ENCODE assay signal across 1 cellular context in the genomic region with DNA sequence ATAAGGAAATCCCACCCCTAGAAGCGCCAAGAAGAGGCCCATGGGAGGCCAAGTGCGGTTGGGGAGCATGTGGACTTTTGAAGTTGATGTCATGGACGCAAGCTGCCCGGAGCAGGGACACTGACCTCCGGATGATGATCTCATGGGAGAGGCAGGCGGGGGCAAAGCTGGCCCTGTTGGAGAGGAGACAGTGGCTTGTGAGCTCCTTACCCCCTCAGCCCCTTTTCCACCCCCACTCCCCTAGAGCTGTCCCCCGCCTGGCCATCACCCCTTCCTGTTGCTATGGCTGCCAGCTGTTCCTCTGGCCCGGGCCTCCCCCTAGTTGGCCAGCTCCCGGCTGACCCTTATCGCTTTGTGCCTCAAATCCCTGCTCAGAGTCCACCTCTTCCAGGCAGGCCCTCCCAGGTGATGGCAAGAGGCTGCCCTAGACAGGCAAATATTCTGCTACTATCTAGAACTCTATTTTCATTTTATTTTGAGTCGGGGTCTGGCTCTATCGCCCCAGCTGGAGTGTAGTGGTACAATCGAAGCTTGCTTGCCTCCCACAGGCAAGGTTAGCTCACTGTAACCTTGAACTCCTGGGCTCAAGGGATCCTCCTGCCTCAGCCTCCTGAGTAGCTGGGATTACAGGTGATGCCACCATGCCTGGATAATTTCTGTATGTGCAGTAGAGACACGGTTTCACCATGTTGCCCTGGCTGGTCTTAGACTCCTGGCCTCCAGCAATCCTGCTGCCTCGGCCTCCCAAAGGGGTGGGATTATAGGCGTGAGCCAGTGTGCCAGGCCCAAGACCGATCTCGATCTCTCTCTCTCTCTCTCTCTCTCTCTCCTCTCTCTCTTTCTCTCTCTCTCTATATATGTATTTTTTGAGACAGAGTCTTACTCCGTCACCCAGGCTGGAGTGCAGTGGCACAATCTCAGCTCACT.
TF ChIP-seq lines count a peak whose summit lies in the region.

No MANE protein-coding gene starts in this region.

TF ChIP-seq in HEK293, 187 proteins besides CTCF, POLR2A, EP300 and RAD21 (continued from another document):
- TF ChIP-seq, protein P1, sequence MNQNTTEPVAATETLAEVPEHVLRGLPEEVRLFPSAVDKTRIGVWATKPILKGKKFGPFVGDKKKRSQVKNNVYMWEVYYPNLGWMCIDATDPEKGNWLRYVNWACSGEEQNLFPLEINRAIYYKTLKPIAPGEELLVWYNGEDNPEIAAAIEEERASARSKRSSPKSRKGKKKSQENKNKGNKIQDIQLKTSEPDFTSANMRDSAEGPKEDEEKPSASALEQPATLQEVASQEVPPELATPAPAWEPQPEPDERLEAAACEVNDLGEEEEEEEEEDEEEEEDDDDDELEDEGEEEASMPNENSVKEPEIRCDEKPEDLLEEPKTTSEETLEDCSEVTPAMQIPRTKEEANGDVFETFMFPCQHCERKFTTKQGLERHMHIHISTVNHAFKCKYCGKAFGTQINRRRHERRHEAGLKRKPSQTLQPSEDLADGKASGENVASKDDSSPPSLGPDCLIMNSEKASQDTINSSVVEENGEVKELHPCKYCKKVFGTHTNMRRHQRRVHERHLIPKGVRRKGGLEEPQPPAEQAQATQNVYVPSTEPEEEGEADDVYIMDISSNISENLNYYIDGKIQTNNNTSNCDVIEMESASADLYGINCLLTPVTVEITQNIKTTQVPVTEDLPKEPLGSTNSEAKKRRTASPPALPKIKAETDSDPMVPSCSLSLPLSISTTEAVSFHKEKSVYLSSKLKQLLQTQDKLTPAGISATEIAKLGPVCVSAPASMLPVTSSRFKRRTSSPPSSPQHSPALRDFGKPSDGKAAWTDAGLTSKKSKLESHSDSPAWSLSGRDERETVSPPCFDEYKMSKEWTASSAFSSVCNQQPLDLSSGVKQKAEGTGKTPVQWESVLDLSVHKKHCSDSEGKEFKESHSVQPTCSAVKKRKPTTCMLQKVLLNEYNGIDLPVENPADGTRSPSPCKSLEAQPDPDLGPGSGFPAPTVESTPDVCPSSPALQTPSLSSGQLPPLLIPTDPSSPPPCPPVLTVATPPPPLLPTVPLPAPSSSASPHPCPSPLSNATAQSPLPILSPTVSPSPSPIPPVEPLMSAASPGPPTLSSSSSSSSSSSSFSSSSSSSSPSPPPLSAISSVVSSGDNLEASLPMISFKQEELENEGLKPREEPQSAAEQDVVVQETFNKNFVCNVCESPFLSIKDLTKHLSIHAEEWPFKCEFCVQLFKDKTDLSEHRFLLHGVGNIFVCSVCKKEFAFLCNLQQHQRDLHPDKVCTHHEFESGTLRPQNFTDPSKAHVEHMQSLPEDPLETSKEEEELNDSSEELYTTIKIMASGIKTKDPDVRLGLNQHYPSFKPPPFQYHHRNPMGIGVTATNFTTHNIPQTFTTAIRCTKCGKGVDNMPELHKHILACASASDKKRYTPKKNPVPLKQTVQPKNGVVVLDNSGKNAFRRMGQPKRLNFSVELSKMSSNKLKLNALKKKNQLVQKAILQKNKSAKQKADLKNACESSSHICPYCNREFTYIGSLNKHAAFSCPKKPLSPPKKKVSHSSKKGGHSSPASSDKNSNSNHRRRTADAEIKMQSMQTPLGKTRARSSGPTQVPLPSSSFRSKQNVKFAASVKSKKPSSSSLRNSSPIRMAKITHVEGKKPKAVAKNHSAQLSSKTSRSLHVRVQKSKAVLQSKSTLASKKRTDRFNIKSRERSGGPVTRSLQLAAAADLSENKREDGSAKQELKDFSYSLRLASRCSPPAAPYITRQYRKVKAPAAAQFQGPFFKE (tag by site-specific recombination; IDR thresholded peaks at IDR 0.05; ENCODE audit: borderline replicate concordance) = no peak
- TF ChIP-seq, protein P2, sequence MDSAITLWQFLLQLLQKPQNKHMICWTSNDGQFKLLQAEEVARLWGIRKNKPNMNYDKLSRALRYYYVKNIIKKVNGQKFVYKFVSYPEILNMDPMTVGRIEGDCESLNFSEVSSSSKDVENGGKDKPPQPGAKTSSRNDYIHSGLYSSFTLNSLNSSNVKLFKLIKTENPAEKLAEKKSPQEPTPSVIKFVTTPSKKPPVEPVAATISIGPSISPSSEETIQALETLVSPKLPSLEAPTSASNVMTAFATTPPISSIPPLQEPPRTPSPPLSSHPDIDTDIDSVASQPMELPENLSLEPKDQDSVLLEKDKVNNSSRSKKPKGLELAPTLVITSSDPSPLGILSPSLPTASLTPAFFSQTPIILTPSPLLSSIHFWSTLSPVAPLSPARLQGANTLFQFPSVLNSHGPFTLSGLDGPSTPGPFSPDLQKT (IDR thresholded peaks at IDR 0.05; ENCODE audit: borderline replicate concordance, low read depth, low read length) = no peak
- TF ChIP-seq, protein P3, sequence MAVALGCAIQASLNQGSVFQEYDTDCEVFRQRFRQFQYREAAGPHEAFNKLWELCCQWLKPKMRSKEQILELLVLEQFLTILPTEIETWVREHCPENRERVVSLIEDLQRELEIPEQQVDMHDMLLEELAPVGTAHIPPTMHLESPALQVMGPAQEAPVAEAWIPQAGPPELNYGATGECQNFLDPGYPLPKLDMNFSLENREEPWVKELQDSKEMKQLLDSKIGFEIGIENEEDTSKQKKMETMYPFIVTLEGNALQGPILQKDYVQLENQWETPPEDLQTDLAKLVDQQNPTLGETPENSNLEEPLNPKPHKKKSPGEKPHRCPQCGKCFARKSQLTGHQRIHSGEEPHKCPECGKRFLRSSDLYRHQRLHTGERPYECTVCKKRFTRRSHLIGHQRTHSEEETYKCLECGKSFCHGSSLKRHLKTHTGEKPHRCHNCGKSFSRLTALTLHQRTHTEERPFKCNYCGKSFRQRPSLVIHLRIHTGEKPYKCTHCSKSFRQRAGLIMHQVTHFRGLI (tag by site-specific recombination; IDR thresholded peaks at IDR 0.05) = no peak
- peak; percentile 80 for TF ChIP-seq ZNF596 (tag by site-specific recombination; IDR thresholded peaks at IDR 0.05)
- no peak for TF ChIP-seq ZNF623 (tag by site-specific recombination; IDR thresholded peaks at IDR 0.05)
- no peak for TF ChIP-seq ZNF830 (tag by site-specific recombination; IDR thresholded peaks at IDR 0.05; ENCODE audit: low read depth)
- TF ChIP-seq ZNF341 (tag by site-specific recombination; IDR thresholded peaks at IDR 0.05; ENCODE audit: low read depth) = peak; percentile 40; the same call in 1 of the 2 replicates
